In the genomic region with DNA sequence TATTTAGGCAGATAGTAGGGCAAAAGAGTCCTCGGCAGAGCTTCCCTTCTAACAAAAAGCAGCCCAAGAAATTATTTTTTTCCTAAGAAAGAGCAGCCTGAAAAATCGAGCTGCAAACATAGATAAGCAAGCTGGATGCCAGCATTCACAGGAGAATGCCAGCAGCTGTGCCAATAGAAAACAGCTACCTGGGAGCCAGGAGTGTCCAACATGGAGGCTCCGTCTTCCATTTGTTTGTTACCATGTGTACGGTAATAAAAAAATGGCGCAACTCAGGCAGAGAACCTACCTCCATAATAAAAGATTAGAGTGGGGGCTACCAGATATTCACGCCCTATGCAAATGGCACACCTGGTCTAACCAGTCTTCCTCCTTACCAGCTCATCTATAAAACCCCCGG, we compare ENCODE assay signal across 20 cellular contexts.
"Had no signal": no experiment of that assay in that cellular context is flagged by ENCODE, and none has a peak within 500 bp of the region (broad histone marks: within the 10 kb centered on the region; RNA-seq: fewer than 3 reads in every experiment).

No MANE protein-coding gene starts in this region.

- ATAC-seq: activated CD8-positive, alpha-beta T cell treated with anti-CD3 and anti-CD28 coated beads for 36 hours; left cardiac atrium; left ventricle myocardium superior; mucosa of descending colon; natural killer cell treated with Interleukin-12 subunit alpha and Interleukin-12 subunit beta and Interleukin-15 and Interleukin-18, amount 100 ng/mL, for 72 hours had no signal

- H3K27ac ChIP-seq: right lobe of liver, tibial nerve had no signal

- H3K9me3 Mint-ChIP-seq: activated CD4-positive, alpha-beta T cell treated with anti-CD3 and anti-CD28 coated beads, Interleukin-2, amount 10 ng/mL, durations not matched to agents 7 days and 5 days; activated CD8-positive, alpha-beta T cell treated with anti-CD3 and anti-CD28 coated beads for 36 hours; activated naive CD4-positive, alpha-beta T cell treated with anti-CD3 and anti-CD28 coated beads, Interleukin-2, amount 50 U/mL, for 24 hours; activated T-helper 2 cell treated with anti-CD3 and anti-CD28 coated beads, Interferon-gamma antibody, Interleukin-2, Interleukin-4, amounts not matched to agents 10 μg/mL and 5 μg/mL and 100 μg/mL, durations not matched to agents 14 hours and 24 hours and 36 hours; natural killer cell treated with Interleukin-12 subunit alpha and Interleukin-12 subunit beta and Interleukin-15 and Interleukin-18, amount 100 ng/mL, for 72 hours had no signal

- H3K36me3 Mint-ChIP-seq: activated naive CD4-positive, alpha-beta T cell treated with anti-CD3 and anti-CD28 coated beads, Interleukin-2, amount 50 U/mL, for 24 hours; natural killer cell treated with Interleukin-12 subunit alpha and Interleukin-12 subunit beta and Interleukin-15 and Interleukin-18, amount 100 ng/mL, for 72 hours had no signal

- DNase-seq: activated CD4-positive, alpha-beta T cell treated with anti-CD3 and anti-CD28 coated beads, Interleukin-2, amount 10 ng/mL, durations not matched to agents 7 days and 5 days; activated CD4-positive, CD25-positive, alpha-beta regulatory T cell treated with anti-CD3 and anti-CD28 coated beads, Interleukin-2, amount 50 U/mL, for 72 hours; activated CD8-positive, alpha-beta T cell treated with anti-CD3 and anti-CD28 coated beads for 36 hours; activated T-cell treated with anti-CD3 and anti-CD28 coated beads, Interleukin-2, amount 50 U/mL, for 48 hours; anterior cingulate cortex; dermis blood vessel endothelial cell; effector CD4-positive, alpha-beta T cell; glutamatergic neuron; left ventricle myocardium superior; mucosa of descending colon; right lobe of liver; stimulated activated CD4-positive, alpha-beta T cell treated with anti-CD3 and anti-CD28 coated beads, Interleukin-2, amount 100 ng/mL, for 48 hours; stimulated activated naive CD4-positive, alpha-beta T cell treated with Interleukin-2 at 50 U/mL for 16 hours; T-helper 9 cell had no signal

- H3K27ac Mint-ChIP-seq: activated CD4-positive, alpha-beta T cell treated with anti-CD3 and anti-CD28 coated beads, Interleukin-2, amount 10 ng/mL, durations not matched to agents 7 days and 5 days; activated CD8-positive, alpha-beta T cell treated with anti-CD3 and anti-CD28 coated beads for 36 hours; activated naive CD4-positive, alpha-beta T cell treated with anti-CD3 and anti-CD28 coated beads, Interleukin-2, amount 50 U/mL, for 24 hours; activated T-helper 2 cell treated with anti-CD3 and anti-CD28 coated beads, Interferon-gamma antibody, Interleukin-2, Interleukin-4, amounts not matched to agents 10 μg/mL and 5 μg/mL and 100 μg/mL, durations not matched to agents 14 hours and 24 hours and 36 hours; natural killer cell treated with Interleukin-12 subunit alpha and Interleukin-12 subunit beta and Interleukin-15 and Interleukin-18, amount 100 ng/mL, for 72 hours; progenitor cell of endocrine pancreas had no signal

- H3K4me3 Mint-ChIP-seq: activated CD4-positive, alpha-beta T cell treated with anti-CD3 and anti-CD28 coated beads, Interleukin-2, amount 10 ng/mL, durations not matched to agents 7 days and 5 days; activated CD8-positive, alpha-beta T cell treated with anti-CD3 and anti-CD28 coated beads for 36 hours; activated naive CD4-positive, alpha-beta T cell treated with anti-CD3 and anti-CD28 coated beads, Interleukin-2, amount 50 U/mL, for 24 hours; natural killer cell treated with Interleukin-12 subunit alpha and Interleukin-12 subunit beta and Interleukin-15 and Interleukin-18, amount 100 ng/mL, for 72 hours had no signal

- H3K4me1 Mint-ChIP-seq: activated CD4-positive, alpha-beta T cell treated with anti-CD3 and anti-CD28 coated beads, Interleukin-2, amount 10 ng/mL, durations not matched to agents 7 days and 5 days; activated naive CD4-positive, alpha-beta T cell treated with anti-CD3 and anti-CD28 coated beads, Interleukin-2, amount 50 U/mL, for 24 hours had no signal
